9 cellular contexts compared by ENCODE assay signal in the genomic region with DNA sequence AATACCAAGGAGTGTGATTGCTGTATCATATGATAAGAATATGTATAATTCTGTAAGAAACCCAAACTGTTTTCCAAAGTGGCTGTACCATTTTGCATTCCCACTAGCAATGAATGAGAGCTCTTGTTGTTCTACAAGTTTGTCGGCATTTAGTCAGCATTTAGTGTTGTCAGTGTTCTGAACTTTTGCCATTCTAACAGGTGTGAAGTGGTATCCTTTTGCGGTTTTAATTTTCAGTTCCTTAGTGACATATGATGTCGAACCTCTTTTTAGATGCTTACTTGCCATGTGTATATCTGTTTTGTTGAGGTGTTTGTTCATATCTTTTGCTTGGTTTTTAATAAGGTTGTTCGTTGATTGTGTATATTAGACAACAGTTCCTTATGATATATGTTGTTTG.
"Had no signal": no experiment of that assay in that cellular context is flagged by ENCODE, and none has a peak within 500 bp of the region (broad histone marks: within the 10 kb centered on the region; RNA-seq: fewer than 3 reads in every experiment).

No MANE protein-coding gene starts in this region.

- DNase-seq: GM23248, GOT3, H7, HFFc6, KBM-7 had no signal

- FAIRE-seq: HepG2 had no signal

- H3K36me3 ChIP-seq: HAP-1 had no signal

- H3K9ac ChIP-seq: GM23248 had no signal

- H2AFZ ChIP-seq: GM23248 had no signal

- H3K27ac ChIP-seq: GM23248, HL-60 had no signal

- ATAC-seq: HCT116, HepG2 had no signal

- H3K9me3 ChIP-seq: HAP-1 had no signal

- H3K4me3 ChIP-seq: GM23248, HAP-1 had no signal
